Comparison of ENCODE assay signal across 25 cellular contexts in the genomic region with DNA sequence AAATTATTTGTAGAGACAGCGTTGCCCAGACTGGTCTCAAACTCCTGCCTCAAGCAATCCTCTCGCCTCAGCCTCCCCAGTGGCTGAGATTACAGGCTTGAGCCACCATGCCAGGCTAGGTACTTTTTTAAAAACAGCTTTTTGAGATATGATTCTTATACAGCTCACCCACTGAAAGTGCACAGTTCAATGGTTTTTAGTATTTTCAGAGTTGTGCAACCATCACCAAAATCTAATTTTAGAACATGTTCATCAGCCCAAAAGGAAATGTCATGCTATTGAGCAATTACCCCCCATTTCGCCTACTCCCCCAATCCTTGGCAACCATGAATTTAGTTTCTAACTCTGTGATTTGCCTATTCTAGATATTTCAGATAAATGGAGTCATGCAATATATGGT.
DNase-seq lines count a peak whose midpoint lies in the region; ATAC-seq and TF ChIP-seq lines count a peak whose summit lies in the region.
"Had no signal": no experiment of that assay in that cellular context is flagged by ENCODE, and none has a peak within 500 bp of the region (broad histone marks: within the 10 kb centered on the region; RNA-seq: fewer than 3 reads in every experiment).

No MANE protein-coding gene starts in this region.

- no peaks in the 10 kb centered on the region for H3K9me3 ChIP-seq in GM23248 (ENCODE audit: low read depth)
- H3K9me3 ChIP-seq in CD4-positive, alpha-beta T cell (ENCODE audit: control insufficient read depth, low read length) = no peaks in the 10 kb centered on the region
- H3K9me3 ChIP-seq: A549 had no signal

- TF ChIP-seq CTCF in AG09309 (IDR thresholded peaks at IDR 0.05; ENCODE audit: control insufficient read depth, insufficient read depth, low read depth, low read length, missing control alignments) = no peak
- TF ChIP-seq CTCF in fibroblast of the aortic adventitia (IDR thresholded peaks at IDR 0.05; ENCODE audit: insufficient read depth, low read length) = no peak
- no peak for TF ChIP-seq CTCF in CD4-positive, alpha-beta T cell (IDR thresholded peaks at IDR 0.05)

- no peaks in the 10 kb centered on the region for H3K36me3 Mint-ChIP-seq in activated T-cell treated with anti-CD3 and anti-CD28 coated beads, Interleukin-2, amount 50 U/mL, for 72 hours (ENCODE audit: insufficient read depth in 2 of 2)
- H3K36me3 Mint-ChIP-seq in CD4-positive, alpha-beta T cell (ENCODE audit: low read depth) = no peaks in the 10 kb centered on the region
- H3K36me3 Mint-ChIP-seq: CD4-positive, CD25-positive, alpha-beta regulatory T cell had no signal

- WGBS in GM23248 (ENCODE audit: low coverage in 1 of 2, low lambda C conversion rate in 2 of 2, missing lambda C conversion rate in 2 of 2), 2 experiments = 51% methylated on average over 3 of the region's 3 CpGs

- no peak overlapping the region for H3K27ac Mint-ChIP-seq in activated T-cell treated with anti-CD3 and anti-CD28 coated beads, Interleukin-2, amount 50 U/mL, for 72 hours
- no peak overlapping the region for H3K27ac Mint-ChIP-seq in CD4-positive, alpha-beta T cell
- H3K27ac Mint-ChIP-seq: activated CD8-positive, alpha-beta T cell treated with anti-CD3 and anti-CD28 coated beads for 36 hours; CD4-positive, CD25-positive, alpha-beta regulatory T cell; naive B cell had no signal

- no peak overlapping the region for H3K4me3 Mint-ChIP-seq in activated T-cell treated with anti-CD3 and anti-CD28 coated beads, Interleukin-2, amount 50 U/mL, for 72 hours
- H3K4me3 Mint-ChIP-seq in CD4-positive, alpha-beta T cell = no peak overlapping the region
- H3K4me3 Mint-ChIP-seq: activated CD8-positive, alpha-beta T cell treated with anti-CD3 and anti-CD28 coated beads for 36 hours; CD4-positive, CD25-positive, alpha-beta regulatory T cell; naive B cell had no signal

- no peak overlapping the region for H2AFZ ChIP-seq in GM23248
- H2AFZ ChIP-seq: PC-9 had no signal

- 0 out of 2 replicates have a peak, but pooled peaks cover 6% of the 10 kb centered on the region for H3K27me3 ChIP-seq in GM23248 (replicated peaks; ENCODE audit: insufficient read depth)
- H3K27me3 ChIP-seq in CD4-positive, alpha-beta T cell (ENCODE audit: control insufficient read depth, insufficient read depth, low read length) = peaks cover 12% of the 10 kb centered on the region
- H3K27me3 ChIP-seq: cardiac muscle cell, SJCRH30 had no signal

- H3K4me1 Mint-ChIP-seq in activated T-cell treated with anti-CD3 and anti-CD28 coated beads, Interleukin-2, amount 50 U/mL, for 72 hours (ENCODE audit: low read depth) = no peaks in the 10 kb centered on the region
- no peaks in the 10 kb centered on the region for H3K4me1 Mint-ChIP-seq in CD4-positive, alpha-beta T cell (ENCODE audit: low read depth)
- H3K4me1 Mint-ChIP-seq: CD4-positive, CD25-positive, alpha-beta regulatory T cell; naive B cell had no signal

- H4K20me1 ChIP-seq in GM23248 (ENCODE audit: insufficient read depth) = no peaks in the 10 kb centered on the region

- in situ Hi-C loops in GM23248 (cut with MboI) = no loop called here

- no peaks in the 10 kb centered on the region for H3K4me1 ChIP-seq in GM23248 (ENCODE audit: insufficient read depth)
- H3K4me1 ChIP-seq: A549, SJCRH30 had no signal

- H3K27me3 Mint-ChIP-seq in activated T-cell treated with anti-CD3 and anti-CD28 coated beads, Interleukin-2, amount 50 U/mL, for 72 hours (ENCODE audit: low read depth) = peaks cover 40% of the 10 kb centered on the region
- H3K27me3 Mint-ChIP-seq in CD4-positive, alpha-beta T cell = peaks cover 56% of the 10 kb centered on the region

- no peaks in the 10 kb centered on the region for H3K36me3 ChIP-seq in GM23248 (ENCODE audit: low read depth)
- H3K36me3 ChIP-seq: cardiac muscle cell, SJCRH30 had no signal

- no peak for ATAC-seq in HG03196 (IDR thresholded peaks at IDR 0.05; ENCODE audit: unreplicated experiment)
- no peak for ATAC-seq in activated T-cell treated with anti-CD3 and anti-CD28 coated beads, Interleukin-2, amount 50 U/mL, for 72 hours (replicated peaks in 1 of 2)
- ATAC-seq in GM18868 (IDR thresholded peaks at IDR 0.05; ENCODE audit: unreplicated experiment) = no peak
- ATAC-seq in CD4-positive, alpha-beta T cell (ENCODE audit: poor library complexity) = no peak
- ATAC-seq: A549; activated CD8-positive, alpha-beta T cell treated with anti-CD3 and anti-CD28 coated beads for 36 hours; right cardiac atrium had no signal

- DNase-seq in AG09309 (ENCODE audit: low read depth) = peak; percentile 46
- DNase-seq in GM23248 = peak; percentile 45
- DNase-seq in NOMO-1 treated with dmso at 0.1 percent for 144 hours (lab: John Stamatoyannopoulos, UW; ENCODE audit: unreplicated experiment) = peak; percentile 17
- DNase-seq in fibroblast of the aortic adventitia (ENCODE audit: low read depth) = peak; percentile 48
- no peak for DNase-seq in activated T-cell treated with anti-CD3 and anti-CD28 coated beads, Interleukin-2, amount 50 U/mL, for 72 hours
- DNase-seq in CD4-positive, alpha-beta T cell = no peak
- DNase-seq: activated CD4-positive, CD25-positive, alpha-beta regulatory T cell; activated CD8-positive, alpha-beta T cell treated with anti-CD3 and anti-CD28 coated beads for 36 hours; CD4-positive, CD25-positive, alpha-beta regulatory T cell; dermis blood vessel endothelial cell; DMS153; Kasumi-1; mesenchymal stem cell; naive B cell; NCI-H1417 treated with DMSO at 0.1 percent for 48 hours; NCI-H526 treated with DMSO at 0.1 percent for 48 hours; occipital lobe; PC-9; right cardiac atrium; SJCRH30; T-helper 9 cell had no signal

- H3K79me2 ChIP-seq in GM23248 (ENCODE audit: insufficient read depth) = no peaks in the 10 kb centered on the region

- H3K27ac ChIP-seq in GM23248 = no peak overlapping the region
- no peak overlapping the region for H3K27ac ChIP-seq in CD4-positive, alpha-beta T cell (ENCODE audit: low read depth, low read length)
- H3K27ac ChIP-seq: A549, cardiac muscle cell, PC-9, SJCRH30 had no signal

- H3K4me2 ChIP-seq in GM23248 (ENCODE audit: unreplicated experiment) = no peak overlapping the region
- H3K4me2 ChIP-seq: A549, PC-9 had no signal

- no peaks in the 10 kb centered on the region for H3F3A ChIP-seq in GM23248 (ENCODE audit: insufficient read depth)

- POLR2A ChIA-PET in CD4-positive, alpha-beta T cell (lab: Charles Lee) = no interaction called here

- H3K9me3 Mint-ChIP-seq in activated T-cell treated with anti-CD3 and anti-CD28 coated beads, Interleukin-2, amount 50 U/mL, for 72 hours = peaks cover 2% of the 10 kb centered on the region in 2 donors
- peaks cover 7% of the 10 kb centered on the region for H3K9me3 Mint-ChIP-seq in CD4-positive, alpha-beta T cell

- H3K4me3 ChIP-seq in AG09309 (ENCODE audit: control insufficient read depth, low read depth, low read length) (no peak overlapping the region), GM23248 (no peak overlapping the region), fibroblast of the aortic adventitia (ENCODE audit: low read depth, low read length) (no peak overlapping the region)
- H3K4me3 ChIP-seq: A549, cardiac muscle cell, PC-9, SJCRH30 had no signal

- intact Hi-C loops in CD4-positive, alpha-beta T cell (cut with DNase I, micrococcal nuclease) = no loop called here

- no peak overlapping the region for H3K9ac ChIP-seq in GM23248

- CTCF ChIA-PET in CD4-positive, alpha-beta T cell (lab: Charles Lee) = no interaction called here

- H3K9me2 ChIP-seq in GM23248 (ENCODE audit: insufficient read depth) = no peaks in the 10 kb centered on the region

Comparison
In these comparisons a context has a peak if more than half of its experiments do, and no peak if none do; other contexts are left out.
1. DNase-seq: peak in AG09309 (single experiment), GM23248 (single experiment), NOMO-1 treated with dmso at 0.1 percent for 144 hours (single experiment) and fibroblast of the aortic adventitia (single experiment); none in activated T-cell treated with anti-CD3 and anti-CD28 coated beads, Interleukin-2, amount 50 U/mL, for 72 hours (0 of 2) and CD4-positive, alpha-beta T cell (0 of 10).